8 cellular contexts compared by ENCODE assay signal in the genomic region with DNA sequence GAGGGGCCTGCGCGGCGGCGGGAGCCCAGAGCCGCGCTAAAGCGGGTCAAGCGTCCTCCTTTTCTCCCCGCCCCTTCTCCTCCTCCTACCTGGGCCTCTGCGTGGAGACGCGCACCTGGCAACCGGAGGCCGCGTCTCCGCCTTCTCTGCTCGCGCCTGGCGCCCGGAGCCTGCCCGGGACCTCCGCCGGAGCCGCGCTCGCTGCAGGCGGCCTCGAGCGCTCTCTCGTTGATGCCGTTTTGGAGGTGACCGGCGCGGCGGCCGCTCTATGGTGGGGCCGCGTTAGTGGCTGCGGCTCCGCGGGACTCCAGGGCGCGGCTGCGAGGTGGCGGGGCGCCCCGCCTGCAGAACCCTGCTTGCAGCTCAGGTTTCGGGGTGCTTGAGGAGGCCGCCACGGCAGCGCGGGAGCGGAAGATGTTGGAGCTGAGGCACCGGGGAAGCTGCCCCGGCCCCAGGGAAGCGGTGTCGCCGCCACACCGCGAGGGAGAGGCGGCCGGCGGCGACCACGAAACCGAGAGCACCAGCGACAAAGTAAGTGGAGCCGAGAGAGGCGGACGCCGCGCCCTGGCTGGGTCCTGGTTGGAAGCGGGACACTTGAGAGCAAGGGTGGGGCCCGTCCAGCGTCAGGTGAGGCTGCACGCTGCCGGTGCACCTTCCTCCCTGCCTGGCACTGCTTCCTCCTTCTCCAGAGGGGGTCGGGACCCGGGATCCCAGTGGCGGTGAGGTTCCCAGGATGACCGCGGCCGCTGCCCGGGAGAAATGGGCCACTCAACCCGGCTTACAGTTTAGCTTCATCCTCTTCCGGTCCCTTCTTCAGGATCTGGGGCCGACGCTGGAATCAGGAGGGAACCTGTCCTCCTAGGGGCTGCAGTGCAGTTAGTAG. TPM values are rescaled to one million over a fixed set of nuclear protein-coding genes. Genes with fewer than 3 reads are reported as not detected.
DNase-seq lines count a peak whose midpoint lies in the region; ATAC-seq, FAIRE-seq and TF ChIP-seq lines count a peak whose summit lies in the region.

A gene (plus strand): TSS at position 140 of the 883 bp plus-strand sequence. CDS start 275 bp downstream, at position 415.

- peak; percentile 66 for ATAC-seq in CD8-positive, alpha-beta T cell
- ATAC-seq in HG03280 (IDR thresholded peaks at IDR 0.05; ENCODE audit: unreplicated experiment) (peak; percentile 59), HepG2 (peak; percentile 73)

- H3K4me3 Mint-ChIP-seq in CD8-positive, alpha-beta T cell: peak within 1 kb of the TSS; percentile 86

- H3K27me3 Mint-ChIP-seq in CD8-positive, alpha-beta T cell (ENCODE audit: low read depth): peaks cover 38% of the 10 kb centered on the region

- POLR2A ChIA-PET in CD8-positive, alpha-beta T cell (lab: Charles Lee): no interaction called here
- POLR2A ChIA-PET in HepG2 (lab: Yijun Ruan, JAX): no interaction called here

- peak within 1 kb of the TSS; percentile 61 for H3K9ac ChIP-seq in HepG2 (ENCODE audit: insufficient read depth, low read depth, low read length)

- no peaks in the 10 kb centered on the region for H3K79me2 ChIP-seq in HepG2 (ENCODE audit: insufficient read depth, low read length)

- H3K4me2 ChIP-seq in HepG2 (ENCODE audit: low read depth, low read length): peak within 1 kb of the TSS; percentile 95

- H3K4me1 ChIP-seq in CD8-positive, alpha-beta T cell (ENCODE audit: insufficient read depth, low read length): peaks cover 16% of the 10 kb centered on the region
- H3K4me1 ChIP-seq in SJSA1 (replicated peaks) (peaks cover 13% of the 10 kb centered on the region), HepG2 (ENCODE audit: insufficient read depth, low read length) (peaks cover 36% of the 10 kb centered on the region)

- intact Hi-C loops in CD8-positive, alpha-beta T cell (cut with DNase I, micrococcal nuclease): loop anchor here (2.0 to 10.0 kb wide), 4 partner anchors 86 to 1588 kb away; a partner anchor contains a TSS
- intact Hi-C loops in HepG2 (cut with micrococcal nuclease; ENCODE audit: unreplicated experiment): loop anchor here (5.0 kb wide), 1 partner anchor 99 kb away; no protein-coding TSS in a partner anchor

- H3K27me3 ChIP-seq in CD8-positive, alpha-beta T cell (ENCODE audit: insufficient read depth, low read length): no peaks in the 10 kb centered on the region
- H3K27me3 ChIP-seq in SJSA1 (replicated peaks): peaks cover 44% of the 10 kb centered on the region
- H3K27me3 ChIP-seq in HepG2 (ENCODE audit: control insufficient read depth in 1 of 2, insufficient read depth in 2 of 2, low read length in 2 of 2): peaks cover 2 to 21% of the 10 kb centered on the region in 2 experiments; a peak in 2 of 5 replicates

- no peak for TF ChIP-seq CTCF in CD8-positive, alpha-beta T cell (IDR thresholded peaks at IDR 0.05)
- peak; percentile 2; the same call in 1 of the 2 replicates for TF ChIP-seq CTCF in HepG2 (CRISPR knock-in tag; IDR thresholded peaks at IDR 0.05)

- no TSS peak for BruUV-seq in HepG2 (replicated peaks; lab: Mats Ljungman, UMichigan)

- FAIRE-seq in GM19239 (lab: Jason Lieb, UNC) (no peak), HepG2 (lab: Jason Lieb, UNC) (no peak)

- H3K4me3 ChIP-seq in CD8-positive, alpha-beta T cell (ENCODE audit: low read depth, low read length): peak within 1 kb of the TSS; percentile 64
- H3K4me3 ChIP-seq in SJSA1 (peak within 1 kb of the TSS; percentile 44), HepG2 (replicated peaks in 1 of 3; ENCODE audit: insufficient read depth in 1 of 3, low read depth in 2 of 3, low read length in 3 of 3) (peak within 1 kb of the TSS; percentile 71 to 84 (median 71))

- H3K9me3 ChIP-seq in CD8-positive, alpha-beta T cell (ENCODE audit: low read length): no peaks in the 10 kb centered on the region
- H3K9me3 ChIP-seq in SJSA1 (replicated peaks) (peaks cover 3% of the 10 kb centered on the region), HepG2 (ENCODE audit: low read length) (no peaks in the 10 kb centered on the region)

- H3K36me3 Mint-ChIP-seq in CD8-positive, alpha-beta T cell: no peaks in the 10 kb centered on the region

- peak within 1 kb of the TSS; percentile 20 for H3K27ac ChIP-seq in CD8-positive, alpha-beta T cell (ENCODE audit: low read depth, low read length)
- no peak within 1 kb of the TSS for H3K27ac ChIP-seq in SJSA1
- no peak within 1 kb of the TSS for H3K27ac ChIP-seq in HepG2 (ENCODE audit: extremely low read length, insufficient read depth, low read length)

- in situ Hi-C loops in HepG2 (cut with HindIII; ENCODE audit: extremely low pct_ligation_motif_present, low pct_unique_long_range_greater_than_20kb): loop anchor here (5.0 to 10.0 kb wide), 2 partner anchors 124 to 382 kb away; a partner anchor contains a TSS

- H2AFZ ChIP-seq in HepG2 (ENCODE audit: low read length): no peak within 1 kb of the TSS

- DNase-seq in CD8-positive, alpha-beta T cell: peak in 3 of 7 experiments; percentile 4 to 22 (median 10)
- DNase-seq in GM19239 (ENCODE audit: insufficient read length, low spot score) (peak; percentile 39), SJSA1 (ENCODE audit: low read depth in 1 of 2, low spot score in 2 of 2) (peak; percentile 33 to 43), cerebellum (ENCODE audit: low spot score) (peak; percentile 22), HepG2 (ENCODE audit: low spot score) (no peak), NCI-H446 (lab: John Stamatoyannopoulos, UW) (no peak)
- peak in 4 of 6 experiments; percentile 41 to 90 (median 77) for DNase-seq in stimulated activated naive CD4-positive, alpha-beta T cell (lab: John Stamatoyannopoulos, UW)

- H4K20me1 ChIP-seq in HepG2 (ENCODE audit: insufficient read depth, low read length): no peaks in the 10 kb centered on the region

- CTCF ChIA-PET in CD8-positive, alpha-beta T cell (lab: Charles Lee): no interaction called here
- CTCF ChIA-PET in HepG2 (lab: Yijun Ruan, JAX; ENCODE audit: low intra/inter-chr PET ratio, low total read pairs): no interaction called here

- no peak for TF ChIP-seq POLR2A in HepG2 (IDR thresholded peaks at IDR 0.05; ENCODE audit: insufficient read depth in 1 of 2, low read depth in 2 of 2, low read length in 2 of 2)

- H3K27ac Mint-ChIP-seq in CD8-positive, alpha-beta T cell: peak within 1 kb of the TSS; percentile 62

- TF ChIP-seq RAD21 in HepG2 (CRISPR knock-in tag; IDR thresholded peaks at IDR 0.05): no peak

- peaks cover 15% of the 10 kb centered on the region for H3K4me1 Mint-ChIP-seq in CD8-positive, alpha-beta T cell (ENCODE audit: low read depth)

- TF ChIP-seq EP300 in HepG2 (IDR thresholded peaks at IDR 0.05; ENCODE audit: low read depth in 2 of 2, low read length in 2 of 2): no peak
- no peak for TF ChIP-seq EP300 in HepG2 (CRISPR knock-in tag; IDR thresholded peaks at IDR 0.05; ENCODE audit: borderline replicate concordance)

- 1% methylated on average over 12 of the region's 88 CpGs for WGBS in HepG2 (ENCODE audit: low lambda C conversion rate)

- no peaks in the 10 kb centered on the region for H3K36me3 ChIP-seq in CD8-positive, alpha-beta T cell (ENCODE audit: insufficient read depth, low read length)
- no peaks in the 10 kb centered on the region for H3K36me3 ChIP-seq in SJSA1
- no peaks in the 10 kb centered on the region for H3K36me3 ChIP-seq in HepG2 (replicated peaks in 1 of 2; ENCODE audit: control insufficient read depth in 1 of 2, insufficient read depth in 2 of 2, low read length in 2 of 2)

- H3K9me3 Mint-ChIP-seq in CD8-positive, alpha-beta T cell: peaks cover 3% of the 10 kb centered on the region

TF ChIP-seq in HepG2, 621 proteins besides CTCF, POLR2A, EP300 and RAD21 (continues in another document):
- peak; percentile 24; the same call in 1 of the 2 replicates for TF ChIP-seq TBX2 (CRISPR knock-in tag; IDR thresholded peaks at IDR 0.05; ENCODE audit: borderline replicate concordance)
- TF ChIP-seq KAT8 (CRISPR knock-in tag; IDR thresholded peaks at IDR 0.05): no peak
- TF ChIP-seq MATR3 (CRISPR knock-in tag; IDR thresholded peaks at IDR 0.05): no peak
- 0 out of 2 replicates have a peak, but pooled peaks have one; percentile 44 for TF ChIP-seq MEIS1 (CRISPR knock-in tag; IDR thresholded peaks at IDR 0.05; ENCODE audit: borderline replicate concordance)
- TF ChIP-seq SIX4 (CRISPR knock-in tag; IDR thresholded peaks at IDR 0.05): no peak
- peak; percentile 43 for TF ChIP-seq AGO1 (IDR thresholded peaks at IDR 0.05; ENCODE audit: low read depth, low read length, poor library complexity, severe bottlenecking)
- TF ChIP-seq HDAC1 (CRISPR knock-in tag; IDR thresholded peaks at IDR 0.05): peak; percentile 70
- TF ChIP-seq, protein P1, sequence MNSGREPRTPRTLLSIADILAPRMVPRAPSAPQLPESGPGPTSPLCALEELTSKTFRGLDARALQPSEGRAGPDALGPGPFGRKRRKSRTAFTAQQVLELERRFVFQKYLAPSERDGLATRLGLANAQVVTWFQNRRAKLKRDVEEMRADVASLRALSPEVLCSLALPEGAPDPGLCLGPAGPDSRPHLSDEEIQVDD (CRISPR knock-in tag; IDR thresholded peaks at IDR 0.05; ENCODE audit: borderline replicate concordance): no peak

RNA-seq across cellular contexts. Expression of the gene that starts here (rescaled TPM):
- under 1 TPM; 0.68 to 0.97 TPM for total RNA-seq in CD8-positive, alpha-beta T cell
- 0.18 TPM in 1 of 2 replicates, not detected in the other for total RNA-seq in SJSA1 (2014; rRNA removed; shearing (Covaris generic))
- total RNA-seq in cerebellum: 28.9 TPM
- 2.1 TPM in 2 replicates for total RNA-seq in HepG2 (2016; rRNA removed; fragmentation: Illumina TruSeq; extraction: Trizol)
- total RNA-seq in HepG2 (2016; cell fraction: cytosol; rRNA removed; fragmentation: Illumina TruSeq; extraction: Trizol; ENCODE audit: low read depth): 0.40 and 0.44 TPM in 2 replicates
- 1.8 and 2.1 TPM in 2 replicates for total RNA-seq in HepG2 (2016; cell fraction: insoluble cytoplasmic fraction; rRNA removed; fragmentation: Illumina TruSeq; extraction: Trizol)
- total RNA-seq in HepG2 (2016; cell fraction: membrane; rRNA removed; fragmentation: Illumina TruSeq; extraction: Trizol): 1.6 and 2.2 TPM in 2 replicates
- total RNA-seq in HepG2 (2016; cell fraction: nucleus; rRNA removed; fragmentation: Illumina TruSeq; extraction: Trizol): 3.1 and 3.2 TPM in 2 replicates
- 3.1 and 3.2 TPM in 2 replicates for polyA plus RNA-seq in HepG2 (2011; rRNA removed)
- polyA plus RNA-seq in HepG2 (2011; cell fraction: cytosol; rRNA removed): 1.7 and 2.9 TPM in 2 replicates
- 1.4 and 1.8 TPM in 2 replicates for polyA plus RNA-seq in HepG2 (2011; cell fraction: nucleus; rRNA removed)
- polyA plus RNA-seq in HepG2 (2012): 1.7 and 1.8 TPM in 2 replicates
- 0.34 and 0.45 TPM in 2 replicates for polyA plus RNA-seq in HepG2 (2016; cell fraction: cytosol; fragmentation: Illumina TruSeq; extraction: Trizol; ENCODE audit: low read depth)
- 2.3 and 3.1 TPM in 2 replicates for polyA plus RNA-seq in HepG2 (2016; cell fraction: insoluble cytoplasmic fraction; fragmentation: Illumina TruSeq; extraction: Trizol; ENCODE audit: low read depth)
- 1.3 and 1.5 TPM in 2 replicates for polyA plus RNA-seq in HepG2 (2016; cell fraction: membrane; fragmentation: Illumina TruSeq; extraction: Trizol; ENCODE audit: low read depth)
- 3.3 and 4.5 TPM in 2 replicates for polyA plus RNA-seq in HepG2 (2016; cell fraction: nucleus; fragmentation: Illumina TruSeq; extraction: Trizol; ENCODE audit: insufficient read depth, low read depth)
- polyA minus RNA-seq in HepG2 (2011; rRNA and poly(A)+ RNA removed; ENCODE audit: low replicate concordance): 1.4 and 5.8 TPM in 2 replicates
- polyA minus RNA-seq in HepG2 (2011; cell fraction: cytosol; rRNA and poly(A)+ RNA removed): 2.6 and 2.7 TPM in 2 replicates
- 3.3 and 4.0 TPM in 2 replicates for polyA minus RNA-seq in HepG2 (2011; cell fraction: nucleus; rRNA and poly(A)+ RNA removed)

Comparison
In these comparisons a context has a peak if more than half of its experiments do, and no peak if none do; other contexts are left out.
1. Peak in ATAC-seq, H3K4me3 ChIP-seq and H3K27ac ChIP-seq in CD8-positive, alpha-beta T cell; RNA of the gene not detected or under 1 TPM.
2. Peak in DNase-seq and H3K4me3 ChIP-seq in SJSA1; RNA of the gene not detected or under 1 TPM.
3. DNase-seq: peak in GM19239 (single experiment), cerebellum (single experiment) and stimulated activated naive CD4-positive, alpha-beta T cell (4 of 6); none in HepG2 (single experiment) and NCI-H446 (0 of 2).
4. Peak in every context shown above with its lines, with median percentiles within 50 percentile points of each other: ATAC-seq and H3K4me3 ChIP-seq.